Comparison of ENCODE assay signal across 23 cellular contexts in genomic region chr14:96582995-96583394, GRCh38.
A peak's percentile ranks its signal among the peaks of the same experiment; 100 is the strongest.
DNase-seq lines count a peak whose midpoint lies in the region; ATAC-seq and TF ChIP-seq lines count a peak whose summit lies in the region.
"Had no signal": no experiment of that assay in that cellular context is flagged by ENCODE, and none has a peak within 500 bp of the region (broad histone marks: within the 10 kb centered on the region; RNA-seq: fewer than 3 reads in every experiment).

No MANE protein-coding gene starts in this region.

- CTCF ChIA-PET in A673 (lab: Charles Lee) = no interaction called here

- no peak for TF ChIP-seq CTCF in A673 (conservative IDR thresholded peaks at IDR 0.05; ENCODE audit: low read depth, low read length)
- no peak for TF ChIP-seq CTCF in foreskin keratinocyte (conservative IDR thresholded peaks at IDR 0.05)
- no peak for TF ChIP-seq CTCF in mesothelial cell of epicardium (IDR thresholded peaks at IDR 0.05; ENCODE audit: unreplicated experiment)

- H3K36me3 ChIP-seq in Karpas-422 (ENCODE audit: insufficient read depth, low read length) (no peaks in the 10 kb centered on the region), A673 (ENCODE audit: insufficient read depth, low read length, poor library complexity, severe bottlenecking) (no peaks in the 10 kb centered on the region)
- H3K36me3 ChIP-seq: Peyer's patch, SJCRH30 had no signal

- peak; percentile 53 for DNase-seq in NCI-H1694 (lab: John Stamatoyannopoulos, UW)
- DNase-seq in NCI-H1694 treated with DMSO at 0.1 percent for 48 hours (lab: John Stamatoyannopoulos, UW) = no peak
- peak; percentile 44 for DNase-seq in cardiac septum (ENCODE audit: low spot score)
- DNase-seq in Right ventricle myocardium superior = no peak
- no peak for DNase-seq in Karpas-422
- no peak for DNase-seq in A673 (ENCODE audit: low spot score)
- no peak for DNase-seq in foreskin keratinocyte
- DNase-seq in mesothelial cell of epicardium (ENCODE audit: low spot score in 2 of 2, unreplicated experiment in 2 of 2) = no peak
- DNase-seq: Calu3; CD8-positive, alpha-beta memory T cell; DMS53; EL; HCEC 1CT; KBM-7; NCI-H1092 treated with DMSO at 0.1 percent for 48 hours; NCI-H1436 treated with DMSO at 0.1 percent for 48 hours; NCI-H2029 treated with DMSO at 0.1 percent for 48 hours; Peyer's patch; SJCRH30 had no signal

- H3K9me3 ChIP-seq in Karpas-422 (ENCODE audit: low read length) (no peaks in the 10 kb centered on the region), A673 (ENCODE audit: low read depth, low read length, poor library complexity, severe bottlenecking) (no peaks in the 10 kb centered on the region)
- H3K9me3 ChIP-seq: Peyer's patch, SJCRH30 had no signal

- peak overlapping the region; percentile 69 for H3K9ac ChIP-seq in Karpas-422 (ENCODE audit: low read length)

- H3K4me3 ChIP-seq in Karpas-422 (ENCODE audit: low read length) (peak overlapping the region; percentile 63), A673 (ENCODE audit: low read depth, low read length, poor library complexity, severe bottlenecking) (no peak overlapping the region)
- H3K4me3 ChIP-seq: GM12878, GM23338, Peyer's patch, SJCRH30 had no signal

- intact Hi-C loops in cardiac septum (cut with DNase I) = no loop called here
- intact Hi-C loops in Right ventricle myocardium superior (cut with DNase I) = no loop called here
- intact Hi-C loops in A673 (cut with micrococcal nuclease; ENCODE audit: unreplicated experiment) = no loop called here

- peaks cover 80% of the 10 kb centered on the region for H3K4me1 ChIP-seq in Karpas-422 (ENCODE audit: low read length)
- H3K4me1 ChIP-seq in A673 (ENCODE audit: insufficient read depth, low read length, poor library complexity, severe bottlenecking) = peaks cover 17% of the 10 kb centered on the region
- H3K4me1 ChIP-seq in foreskin keratinocyte = no peaks in the 10 kb centered on the region
- H3K4me1 ChIP-seq: Peyer's patch, SJCRH30 had no signal

- no peaks in the 10 kb centered on the region for H3K79me2 ChIP-seq in Karpas-422 (ENCODE audit: low read length)

- no peak overlapping the region for H3K4me3 Mint-ChIP-seq in mesothelial cell of epicardium
- H3K4me3 Mint-ChIP-seq: CD8-positive, alpha-beta memory T cell; GM23338 had no signal

- H3K27me3 ChIP-seq in Karpas-422 (ENCODE audit: low read length) = no peaks in the 10 kb centered on the region
- no peaks in the 10 kb centered on the region for H3K27me3 ChIP-seq in A673 (replicated peaks; ENCODE audit: insufficient read depth, low read depth, low read length, poor library complexity)
- H3K27me3 ChIP-seq in foreskin keratinocyte = peaks cover 21% of the 10 kb centered on the region
- H3K27me3 ChIP-seq: Peyer's patch, SJCRH30 had no signal

- no peaks in the 10 kb centered on the region for H3K9me2 ChIP-seq in Karpas-422 (replicated peaks; ENCODE audit: insufficient read depth, low read length)

- POLR2A ChIA-PET in A673 (lab: Charles Lee; ENCODE audit: low non-redundant PET) = no interaction called here

- H3K27ac Mint-ChIP-seq in mesothelial cell of epicardium = no peak overlapping the region
- H3K27ac Mint-ChIP-seq: GM23338 had no signal

- ATAC-seq in Right ventricle myocardium superior (ENCODE audit: poor library complexity) (no peak), foreskin keratinocyte (no peak)
- ATAC-seq: GM23338 had no signal

- H2AFZ ChIP-seq in Karpas-422 (ENCODE audit: low read length) = no peak overlapping the region
- H2AFZ ChIP-seq: GM23338 had no signal

- H3K27me3 Mint-ChIP-seq in mesothelial cell of epicardium (ENCODE audit: low read depth) = peaks cover 29% of the 10 kb centered on the region

- H4K20me1 ChIP-seq in Karpas-422 (ENCODE audit: insufficient read depth, low read depth, low read length) = no peaks in the 10 kb centered on the region

- peaks cover 6% of the 10 kb centered on the region for H3K4me1 Mint-ChIP-seq in mesothelial cell of epicardium

- no TSS peak for BruUV-seq in A673 (replicated peaks; lab: Mats Ljungman, UMichigan)

- peak overlapping the region; percentile 83 for H3K4me2 ChIP-seq in Karpas-422 (ENCODE audit: low read depth, low read length, poor library complexity, severe bottlenecking)
- H3K4me2 ChIP-seq: GM23338 had no signal

- no peaks in the 10 kb centered on the region for H3K36me3 Mint-ChIP-seq in mesothelial cell of epicardium
- H3K36me3 Mint-ChIP-seq: CD8-positive, alpha-beta memory T cell had no signal

- H3K27ac ChIP-seq in Karpas-422 (ENCODE audit: low read length) = peak overlapping the region; percentile 97
- H3K27ac ChIP-seq in A673 (ENCODE audit: low read depth, low read length, poor library complexity, severe bottlenecking) = no peak overlapping the region
- H3K27ac ChIP-seq in foreskin keratinocyte = no peak overlapping the region
- H3K27ac ChIP-seq: 22Rv1, C4-2B, Peyer's patch, SJCRH30 had no signal

- no peaks in the 10 kb centered on the region for H3K9me3 Mint-ChIP-seq in mesothelial cell of epicardium
- H3K9me3 Mint-ChIP-seq: CD8-positive, alpha-beta memory T cell; GM23338 had no signal

Comparison
In these comparisons a context has a peak if more than half of its experiments do, and no peak if none do; other contexts are left out.
1. DNase-seq: peak in NCI-H1694 (single experiment) and cardiac septum (single experiment); none in NCI-H1694 treated with DMSO at 0.1 percent for 48 hours (single experiment), Right ventricle myocardium superior (single experiment), Karpas-422 (single experiment), A673 (single experiment), foreskin keratinocyte (0 of 2) and mesothelial cell of epicardium (0 of 2).